ENCODE assay signal across 8 cellular contexts in the genomic region with DNA sequence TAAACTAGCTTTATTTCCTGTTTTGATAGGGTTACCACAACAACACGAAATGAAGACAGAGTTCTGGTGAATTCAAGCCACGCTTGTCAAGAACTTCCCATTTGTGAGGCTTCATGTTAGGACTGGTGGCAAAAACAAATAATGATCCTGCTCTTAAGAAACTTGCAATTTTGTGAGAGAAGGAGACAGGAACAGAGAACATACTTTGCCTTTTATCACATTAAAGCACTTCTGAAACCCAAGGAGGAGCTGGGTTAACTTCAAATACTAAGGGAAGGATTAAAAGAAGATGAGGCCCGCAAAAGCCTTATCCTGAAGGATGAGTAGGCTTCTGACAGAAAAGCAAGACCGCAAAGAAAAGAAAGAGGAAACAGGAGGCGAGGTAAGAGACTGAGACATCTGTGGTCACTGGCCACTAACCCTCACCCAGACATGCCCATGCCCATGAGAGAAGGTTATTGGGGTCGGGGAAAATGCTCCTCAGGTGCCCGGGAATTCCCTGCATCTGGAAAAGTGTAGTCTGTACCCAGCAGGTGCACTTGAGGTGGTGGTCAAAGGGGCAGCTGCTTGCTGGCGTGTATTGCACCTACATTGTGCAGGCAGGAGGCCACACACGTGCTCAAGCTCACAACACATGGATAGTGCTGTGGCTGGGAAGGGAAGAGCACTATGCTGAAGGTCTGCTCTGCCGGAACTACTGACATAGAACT.
A peak's percentile ranks its signal among the peaks of the same experiment; 100 is the strongest.
DNase-seq lines count a peak whose midpoint lies in the region; ATAC-seq, FAIRE-seq and TF ChIP-seq lines count a peak whose summit lies in the region.

No MANE protein-coding gene starts in this region.

- ATAC-seq in GM19351 (IDR thresholded peaks at IDR 0.05; ENCODE audit: unreplicated experiment), result no peak

- TF ChIP-seq CTCF in nephron progenitor cell (IDR thresholded peaks at IDR 0.05) (no peak), D721Med (IDR thresholded peaks at IDR 0.05; ENCODE audit: insufficient read depth, missing control alignments) (no peak)

- FAIRE-seq in D721Med (lab: Jason Lieb, UNC), result no peak

- peaks cover 35% of the 10 kb centered on the region for H3K4me1 Mint-ChIP-seq in nephron progenitor cell

- peaks cover 4% of the 10 kb centered on the region for H3K27me3 Mint-ChIP-seq in nephron progenitor cell (ENCODE audit: low read depth, poor library complexity)

- peaks cover 38% of the 10 kb centered on the region for H3K36me3 Mint-ChIP-seq in nephron progenitor cell (ENCODE audit: low read depth)

- DNase-seq in GM04504 (ENCODE audit: low read depth), result peak; percentile 88
- peak; percentile 84 for DNase-seq in HS-5 (ENCODE audit: low read depth)
- peak; percentile 33 for DNase-seq in UCSD-AML1 (lab: John Stamatoyannopoulos, UW; ENCODE audit: unreplicated experiment)
- DNase-seq in erythroblast (lab: John Stamatoyannopoulos, UW), result peak; percentile 60 to 62
- no peak for DNase-seq in nephron progenitor cell
- no peak for DNase-seq in D721Med (ENCODE audit: insufficient read length, low spot score)
- no peak for DNase-seq in head of caudate nucleus

- peaks cover 22% of the 10 kb centered on the region for H3K9me3 Mint-ChIP-seq in nephron progenitor cell

- H3K4me3 Mint-ChIP-seq in nephron progenitor cell, result no peak overlapping the region

- no peak for TF ChIP-seq POLR2A in erythroblast (IDR thresholded peaks at IDR 0.05; ENCODE audit: low read length)

- peak overlapping the region; percentile 77 for H3K27ac Mint-ChIP-seq in nephron progenitor cell

- intact Hi-C loops in head of caudate nucleus (cut with DNase I), result no loop called here

Comparison
In these comparisons a context has a peak if more than half of its experiments do, and no peak if none do; other contexts are left out.
1. DNase-seq: peak in GM04504 (single experiment), HS-5 (single experiment), UCSD-AML1 (single experiment) and erythroblast (2 of 2); none in nephron progenitor cell (single experiment), D721Med (single experiment) and head of caudate nucleus (0 of 42).